20 cellular contexts compared by ENCODE assay signal in the genomic region with DNA sequence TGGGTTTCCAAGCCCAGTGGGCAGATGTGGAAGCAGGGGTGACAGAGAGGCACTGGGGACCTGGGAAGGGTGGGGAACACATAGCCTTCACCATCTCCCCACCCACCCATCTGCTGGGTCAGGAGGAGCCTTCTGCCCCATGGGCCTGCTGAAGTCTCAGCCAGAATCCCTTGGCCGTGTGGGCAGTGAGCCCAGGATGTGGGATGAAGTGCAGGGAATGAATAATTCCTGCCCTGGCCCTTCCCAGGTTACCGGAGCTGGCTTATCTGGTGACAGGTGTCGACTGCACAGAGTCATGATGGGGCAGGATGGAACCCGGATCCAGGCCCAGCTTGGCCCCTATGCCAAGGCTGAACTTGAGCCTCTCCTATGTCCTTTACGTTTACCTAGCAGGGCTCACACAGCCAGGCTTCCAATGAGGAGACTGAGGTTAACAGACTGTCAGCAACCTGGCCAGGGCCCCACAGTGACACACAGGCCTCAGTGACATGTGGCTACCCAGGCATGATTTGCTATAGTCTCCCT. TPM values are rescaled to one million over a fixed set of nuclear protein-coding genes. Genes with fewer than 3 reads are reported as not detected.
"Had no signal": no experiment of that assay in that cellular context is flagged by ENCODE, and none has a peak within 500 bp of the region (broad histone marks: within the 10 kb centered on the region; RNA-seq: fewer than 3 reads in every experiment).

No MANE protein-coding gene starts in this region.

- H3K4me2 ChIP-seq: hepatocyte had no signal

- H3K4me3 ChIP-seq: hepatocyte, left ventricle myocardium inferior, ovary, prostate gland, right atrium auricular region, thoracic aorta, vagina had no signal

- H3K27ac ChIP-seq: hepatocyte, left ventricle myocardium inferior, prostate gland, right atrium auricular region, thoracic aorta, vagina had no signal

- ATAC-seq: activated CD8-positive, alpha-beta T cell treated with anti-CD3 and anti-CD28 coated beads, Interleukin-2, amount 10 ng/mL, durations not matched to agents 7 days and 5 days; natural killer cell had no signal

- H2AFZ ChIP-seq: hepatocyte had no signal

- H3K9me3 ChIP-seq: left ventricle myocardium inferior, ovary, prostate gland, right atrium auricular region, thoracic aorta, vagina had no signal

- H3K4me1 ChIP-seq: prostate gland had no signal

- H3K79me2 ChIP-seq: hepatocyte had no signal

- DNase-seq: activated CD4-positive, alpha-beta T cell treated with anti-CD3 and anti-CD28 coated beads for 1 hour; activated CD4-positive, alpha-beta T cell treated with anti-CD3 and anti-CD28 coated beads, Interleukin-2, amount 50 U/mL, for 1 hour; activated CD8-positive, alpha-beta T cell treated with anti-CD3 and anti-CD28 coated beads, Interleukin-2, amount 10 ng/mL, durations not matched to agents 7 days and 5 days; activated gamma-delta T cell treated with Interleukin-2 at 50 U/mL for 16 hours; anterior cingulate cortex; effector memory CD4-positive, alpha-beta T cell; foreskin melanocyte; kidney glomerular epithelial cell; left ventricle myocardium inferior; natural killer cell; ovary; stimulated activated CD4-positive, alpha-beta T cell treated with anti-CD3 and anti-CD28 coated beads, Interleukin-4, amount 100 ng/mL, for 24 hours; stimulated activated naive CD4-positive, alpha-beta T cell treated with Interleukin-2 at 50 U/mL for 16 hours had no signal

- H3K36me3 ChIP-seq: left ventricle myocardium inferior, ovary, prostate gland, right atrium auricular region, vagina had no signal

- H3K27me3 ChIP-seq: hepatocyte, ovary, right atrium auricular region, vagina had no signal

RNA-seq across cellular contexts. Expression of a gene that starts 17.5 kb away (rescaled TPM):
- total RNA-seq: dermis microvascular lymphatic vessel endothelial cell had no signal

RNA-seq across cellular contexts. Expression of a gene that starts 30.5 kb away (rescaled TPM):
- total RNA-seq: dermis microvascular lymphatic vessel endothelial cell, lung microvascular endothelial cell had no signal
